24 cellular contexts compared by ENCODE assay signal in genomic region chr2:229160180-229160579, GRCh38.
DNase-seq lines count a peak whose midpoint lies in the region; ATAC-seq and TF ChIP-seq lines count a peak whose summit lies in the region.
"Had no signal": no experiment of that assay in that cellular context is flagged by ENCODE, and none has a peak within 500 bp of the region (broad histone marks: within the 10 kb centered on the region; RNA-seq: fewer than 3 reads in every experiment).

No MANE protein-coding gene starts in this region.

- H3K4me1 ChIP-seq in mucosa of descending colon (ENCODE audit: low read depth), result peaks cover 27% of the 10 kb centered on the region
- H3K4me1 ChIP-seq: BLaER1, esophagus squamous epithelium, SJSA1, upper lobe of right lung had no signal

- TF ChIP-seq CTCF in WTC11 (IDR thresholded peaks at IDR 0.05) (no peak), mucosa of descending colon (IDR thresholded peaks at IDR 0.05) (no peak), Calu3 (IDR thresholded peaks at IDR 0.05; ENCODE audit: unreplicated experiment) (no peak), natural killer cell (IDR thresholded peaks at IDR 0.05) (no peak)

- H3K4me3 Mint-ChIP-seq in WTC11 (no peak overlapping the region), Calu3 (ENCODE audit: low read depth, unreplicated experiment) (no peak overlapping the region), natural killer cell (no peak overlapping the region)
- H3K4me3 Mint-ChIP-seq: activated CD4-positive, alpha-beta T cell treated with anti-CD3 and anti-CD28 coated beads for 36 hours; activated T-cell treated with anti-CD3 and anti-CD28 coated beads, Interleukin-2, amount 50 U/mL, for 72 hours; memory B cell; naive thymus-derived CD4-positive, alpha-beta T cell had no signal

- intact Hi-C loops in mucosa of descending colon (cut with DNase I, micrococcal nuclease), result no loop called here
- intact Hi-C loops in Calu3 (cut with micrococcal nuclease; ENCODE audit: unreplicated experiment), result no loop called here
- intact Hi-C loops in natural killer cell (cut with micrococcal nuclease), result no loop called here

- H3K27ac ChIP-seq in substantia nigra (ENCODE audit: low read depth, low read length, poor library complexity, severe bottlenecking), result no peak overlapping the region
- H3K27ac ChIP-seq: BLaER1, esophagus squamous epithelium, SJSA1, upper lobe of right lung had no signal

- H3K36me3 ChIP-seq in mucosa of descending colon (ENCODE audit: low read depth), result no peaks in the 10 kb centered on the region
- H3K36me3 ChIP-seq: BLaER1, esophagus squamous epithelium, SJSA1, upper lobe of right lung had no signal

- H3K27ac Mint-ChIP-seq in WTC11, result no peak overlapping the region
- H3K27ac Mint-ChIP-seq in Calu3 (ENCODE audit: unreplicated experiment), result no peak overlapping the region
- no peak overlapping the region for H3K27ac Mint-ChIP-seq in natural killer cell
- H3K27ac Mint-ChIP-seq: activated CD4-positive, alpha-beta T cell treated with anti-CD3 and anti-CD28 coated beads for 36 hours; activated T-cell treated with anti-CD3 and anti-CD28 coated beads, Interleukin-2, amount 50 U/mL, for 72 hours; memory B cell; naive thymus-derived CD4-positive, alpha-beta T cell had no signal

- H3K9me3 ChIP-seq in mucosa of descending colon, result no peaks in the 10 kb centered on the region
- H3K9me3 ChIP-seq: BLaER1, esophagus squamous epithelium, upper lobe of right lung had no signal

- 0 out of 2 replicates have a peak, but pooled peaks cover 6% of the 10 kb centered on the region for H3K9me3 Mint-ChIP-seq in WTC11
- H3K9me3 Mint-ChIP-seq in Calu3 (ENCODE audit: low read depth, unreplicated experiment), result no peaks in the 10 kb centered on the region
- H3K9me3 Mint-ChIP-seq in natural killer cell, result peaks cover 10% of the 10 kb centered on the region in 2 donors

- H3K36me3 Mint-ChIP-seq in WTC11 (no peaks in the 10 kb centered on the region), Calu3 (ENCODE audit: insufficient read depth, unreplicated experiment) (no peaks in the 10 kb centered on the region), natural killer cell (no peaks in the 10 kb centered on the region)
- H3K36me3 Mint-ChIP-seq: memory B cell; naive thymus-derived CD4-positive, alpha-beta T cell had no signal

- POLR2A ChIA-PET in WTC11 (lab: Charles Lee), result no interaction called here

- CTCF ChIA-PET in WTC11 (lab: Charles Lee), result no interaction called here
- CTCF ChIA-PET in Calu3 (lab: Charles Lee), result no interaction called here

- DNase-seq in COLO668 (lab: John Stamatoyannopoulos, UW; ENCODE audit: unreplicated experiment) (peak; percentile 68), NCI-H2029 (lab: John Stamatoyannopoulos, UW) (peak; percentile 61), WTC11 (ENCODE audit: low spot score) (no peak), mucosa of descending colon (peak; percentile 42 to 75 (median 57)), substantia nigra (lab: John Stamatoyannopoulos, UW) (no peak), Calu3 (no peak), putamen (ENCODE audit: low spot score) (no peak), natural killer cell (no peak)
- DNase-seq: activated CD4-positive, alpha-beta T cell treated with anti-CD3 and anti-CD28 coated beads for 36 hours; activated naive CD4-positive, alpha-beta T cell treated with anti-CD3 and anti-CD28 coated beads, Interleukin-2, amount 50 U/mL, for 16 hours; activated T-cell treated with anti-CD3 and anti-CD28 coated beads, Interleukin-2, amount 50 U/mL, for 72 hours; esophagus squamous epithelium; HCEC 1CT; kidney; naive thymus-derived CD4-positive, alpha-beta T cell; NCI-H1436 treated with DMSO at 0.1 percent for 48 hours; NCI-H226; right cardiac atrium; upper lobe of right lung had no signal

- H3K27me3 Mint-ChIP-seq in WTC11 (ENCODE audit: low read depth) (no peaks in the 10 kb centered on the region), Calu3 (ENCODE audit: unreplicated experiment) (no peaks in the 10 kb centered on the region), natural killer cell (ENCODE audit: low read depth in 2 of 2) (no peaks in the 10 kb centered on the region)
- H3K27me3 Mint-ChIP-seq: activated CD4-positive, alpha-beta T cell treated with anti-CD3 and anti-CD28 coated beads for 36 hours; memory B cell; naive thymus-derived CD4-positive, alpha-beta T cell had no signal

- ATAC-seq in WTC11 (no peak), mucosa of descending colon (peak; percentile 92), natural killer cell (no peak)
- ATAC-seq: activated CD4-positive, alpha-beta T cell treated with anti-CD3 and anti-CD28 coated beads for 36 hours; activated T-cell treated with anti-CD3 and anti-CD28 coated beads, Interleukin-2, amount 50 U/mL, for 72 hours; K562; naive thymus-derived CD4-positive, alpha-beta T cell; Panc1; right cardiac atrium; upper lobe of right lung had no signal

- H3K4me1 Mint-ChIP-seq in WTC11 (peaks cover 11% of the 10 kb centered on the region), Calu3 (ENCODE audit: low read depth, unreplicated experiment) (no peaks in the 10 kb centered on the region), natural killer cell (no peaks in the 10 kb centered on the region)
- H3K4me1 Mint-ChIP-seq: activated CD4-positive, alpha-beta T cell treated with anti-CD3 and anti-CD28 coated beads for 36 hours; memory B cell had no signal

- no peak overlapping the region for H3K4me3 ChIP-seq in mucosa of descending colon
- H3K4me3 ChIP-seq: BLaER1, esophagus squamous epithelium, K562, SJSA1, upper lobe of right lung had no signal

- no TSS peak for BruUV-seq in Calu3 (replicated peaks; lab: Mats Ljungman, UMichigan)

TF ChIP-seq in WTC11, 78 proteins besides CTCF, POLR2A, EP300 and RAD21 (continues in another document):
- TF ChIP-seq ZNF512 (CRISPR knock-in tag; IDR thresholded peaks at IDR 0.05; ENCODE audit: borderline replicate concordance), result no peak
- TF ChIP-seq JAZF1 (CRISPR knock-in tag; IDR thresholded peaks at IDR 0.05), result no peak
- TF ChIP-seq OVOL2 (CRISPR knock-in tag; IDR thresholded peaks at IDR 0.05; ENCODE audit: borderline replicate concordance), result no peak
- no peak for TF ChIP-seq NR2C2 (CRISPR knock-in tag; IDR thresholded peaks at IDR 0.05)
- no peak for TF ChIP-seq ZNF425 (CRISPR knock-in tag; conservative IDR thresholded peaks at IDR 0.05)
- no peak for TF ChIP-seq ARID4B (CRISPR knock-in tag; IDR thresholded peaks at IDR 0.05; ENCODE audit: borderline replicate concordance)
- TF ChIP-seq GABPB1 (CRISPR knock-in tag; IDR thresholded peaks at IDR 0.05), result 0 out of 2 replicates have a peak, but pooled peaks have one; percentile 24

Comparison
In these comparisons a context has a peak if more than half of its experiments do, and no peak if none do; other contexts are left out.
1. DNase-seq: peak in COLO668 (single experiment), NCI-H2029 (single experiment) and mucosa of descending colon (3 of 3); none in WTC11 (single experiment), substantia nigra (0 of 49), Calu3 (single experiment), putamen (single experiment) and natural killer cell (single experiment).